Comparison of ENCODE assay signal across 11 cellular contexts in genomic region chr14:100416921-100417451, GRCh38. TPM values are rescaled to one million over a fixed set of nuclear protein-coding genes. Genes with fewer than 3 reads are reported as not detected.
DNase-seq lines count a peak whose midpoint lies in the region; ATAC-seq and TF ChIP-seq lines count a peak whose summit lies in the region.
"Had no signal": no experiment of that assay in that cellular context is flagged by ENCODE, and none has a peak within 500 bp of the region (broad histone marks: within the 10 kb centered on the region; RNA-seq: fewer than 3 reads in every experiment).

No MANE protein-coding gene starts in this region.

- H4K20me1 ChIP-seq in DND-41 (ENCODE audit: insufficient read depth, low read length) (no peaks in the 10 kb centered on the region), PC-3 (ENCODE audit: low read length) (no peaks in the 10 kb centered on the region)

- no peaks in the 10 kb centered on the region for H3F3A ChIP-seq in PC-3 (ENCODE audit: low read length, unreplicated experiment)

- DNase-seq in DND-41 (no peak), PC-3 (peak; percentile 86), colonic mucosa (no peak), NCI-H510A (lab: John Stamatoyannopoulos, UW) (no peak), GM13977 (ENCODE audit: low spot score) (no peak), NK-92 (lab: John Stamatoyannopoulos, UW; ENCODE audit: unreplicated experiment) (no peak)
- DNase-seq: CD8-positive, alpha-beta T cell; effector CD4-positive, alpha-beta T cell had no signal

- intact Hi-C loops in PC-3 (cut with micrococcal nuclease) = loop anchor here (1.0 kb wide), 4 partner anchors 23 to 237 kb away; no protein-coding TSS in a partner anchor
- intact Hi-C loops in colonic mucosa (cut with DNase I) = no loop called here

- H3K9me2 ChIP-seq in PC-3 (replicated peaks; ENCODE audit: low read length) = no peaks in the 10 kb centered on the region

- CTCF ChIA-PET in PC-3 (lab: Charles Lee) = interaction anchor here (0.9 to 3.8 kb wide), 8 partner anchors 22 to 237 kb away, joined by 4 to 25 read pairs (median 8); no protein-coding TSS in a partner anchor

- POLR2A ChIA-PET in PC-3 (lab: Charles Lee; ENCODE audit: unreplicated experiment) = interaction anchor here (0.6 kb wide), 1 partner anchor 108 kb away, joined by 3 read pairs; no protein-coding TSS in a partner anchor

- H3K4me1 ChIP-seq in DND-41 (ENCODE audit: insufficient read depth, low read length) = peaks cover 18% of the 10 kb centered on the region
- peaks cover 25% of the 10 kb centered on the region for H3K4me1 ChIP-seq in PC-3 (ENCODE audit: insufficient read depth, low read length)
- H3K4me1 ChIP-seq in colonic mucosa = peaks cover 10% of the 10 kb centered on the region
- peaks cover 16 to 37% of the 10 kb centered on the region in 2 donors for H3K4me1 ChIP-seq in mucosa of rectum (ENCODE audit: control insufficient read depth in 2 of 2, insufficient read depth in 2 of 2, low read length in 2 of 2)

- H3K9me3 ChIP-seq in DND-41 (ENCODE audit: insufficient read depth, low read length, severe bottlenecking) = no peaks in the 10 kb centered on the region
- H3K9me3 ChIP-seq in PC-3 (ENCODE audit: low read length) = no peaks in the 10 kb centered on the region
- H3K9me3 ChIP-seq in colonic mucosa = no peaks in the 10 kb centered on the region
- no peaks in the 10 kb centered on the region for H3K9me3 ChIP-seq in mucosa of rectum (ENCODE audit: control insufficient read depth in 2 of 2, low read length in 2 of 2)

- H3K9ac ChIP-seq in DND-41 (ENCODE audit: low read depth, low read length) (no peak overlapping the region), PC-3 (ENCODE audit: low read length) (peak overlapping the region; percentile 62), colonic mucosa (ENCODE audit: low read depth in 2 of 2, low read length in 2 of 2) (peak overlapping the region in 1 of 2 donors; percentile 56), mucosa of rectum (ENCODE audit: low read depth in 1 of 2, low read length in 2 of 2) (peak overlapping the region in 1 of 2 donors; percentile 51)

- H3K4me3 ChIP-seq in DND-41 (ENCODE audit: low read depth in 1 of 2, low read length in 2 of 2) = no peak overlapping the region
- H3K4me3 ChIP-seq in PC-3 (ENCODE audit: low read length) = no peak overlapping the region
- no peak overlapping the region for H3K4me3 ChIP-seq in colonic mucosa
- H3K4me3 ChIP-seq in mucosa of rectum (ENCODE audit: low read length in 2 of 2) = no peak overlapping the region

- H3K36me3 ChIP-seq in DND-41 (ENCODE audit: insufficient read depth, low read length) = no peaks in the 10 kb centered on the region
- no peaks in the 10 kb centered on the region for H3K36me3 ChIP-seq in PC-3 (ENCODE audit: low read depth, low read length)
- no peaks in the 10 kb centered on the region for H3K36me3 ChIP-seq in colonic mucosa
- H3K36me3 ChIP-seq in mucosa of rectum (ENCODE audit: control insufficient read depth in 2 of 2, insufficient read depth in 2 of 2, low read length in 2 of 2) = no peaks in the 10 kb centered on the region

- H3K27me3 ChIP-seq in DND-41 (ENCODE audit: insufficient read depth, low read length, poor library complexity) (no peaks in the 10 kb centered on the region), PC-3 (ENCODE audit: low read length) (no peaks in the 10 kb centered on the region), colonic mucosa (no peaks in the 10 kb centered on the region), mucosa of rectum (ENCODE audit: control insufficient read depth in 2 of 2, insufficient read depth in 2 of 2, low read length in 2 of 2) (no peaks in the 10 kb centered on the region)

- no TSS peak for BruUV-seq in PC-3 (replicated peaks; lab: Mats Ljungman, UMichigan)

- TF ChIP-seq CTCF in DND-41 (IDR thresholded peaks at IDR 0.05; ENCODE audit: borderline replicate concordance, extremely low read depth, low read length, poor library complexity, severe bottlenecking) (no peak), PC-3 (conservative IDR thresholded peaks at IDR 0.05; ENCODE audit: low read depth, low read length) (no peak), colonic mucosa (IDR thresholded peaks at IDR 0.05) (no peak), GM13977 (IDR thresholded peaks at IDR 0.05; ENCODE audit: extremely low read depth, insufficient read depth, missing control alignments) (no peak)

- ATAC-seq in DND-41 (ENCODE audit: insufficient read depth, low read depth) (no peak), PC-3 (peak; percentile 71), GM19397 (IDR thresholded peaks at IDR 0.05; ENCODE audit: unreplicated experiment) (no peak)
- ATAC-seq: activated CD4-positive, CD25-positive, alpha-beta regulatory T cell treated with anti-CD3 and anti-CD28 coated beads, Interleukin-2, amount 50 U/mL, for 24 hours; CD8-positive, alpha-beta T cell had no signal

- H3K79me2 ChIP-seq in DND-41 (ENCODE audit: insufficient read depth, low read length) (peaks cover 17% of the 10 kb centered on the region; the same call in 1 of the 2 replicates), PC-3 (ENCODE audit: low read length) (no peaks in the 10 kb centered on the region)

- H3K27ac ChIP-seq in DND-41 (ENCODE audit: low read length) = peak overlapping the region; percentile 29
- H3K27ac ChIP-seq in PC-3 (ENCODE audit: low read length) = peak overlapping the region; percentile 91
- peak overlapping the region; percentile 56 for H3K27ac ChIP-seq in colonic mucosa
- peak overlapping the region; percentile 52 to 77 for H3K27ac ChIP-seq in mucosa of rectum (ENCODE audit: low read depth in 2 of 2, low read length in 2 of 2)

- no peak overlapping the region for H2AFZ ChIP-seq in DND-41 (ENCODE audit: low read depth, low read length)
- peak overlapping the region; percentile 58 for H2AFZ ChIP-seq in PC-3 (ENCODE audit: low read length)

- H3K4me2 ChIP-seq in DND-41 (ENCODE audit: insufficient read depth, low read length) = no peak overlapping the region
- peak overlapping the region; percentile 32 for H3K4me2 ChIP-seq in PC-3 (ENCODE audit: low read length)

- in situ Hi-C loops in GM13977 (cut with MboI; ENCODE audit: low pct_unique_long_range_greater_than_20kb, low sequenced_read_pairs, unreplicated experiment) = no loop called here

RNA-seq across cellular contexts. Expression of gene WDR25, which starts 40.7 kb away (rescaled TPM):
- total RNA-seq in PC-3 (2014; rRNA removed) (8.3 and 13.0 TPM in 2 replicates), colonic mucosa (10 to 100 TPM in 1 of 2 donors, 1 to 10 TPM in 1; 5.8 to 12.4 TPM)

Comparison
In these comparisons a context has a peak if more than half of its experiments do, and no peak if none do; other contexts are left out.
1. H3K27ac ChIP-seq: peak in every context shown above with its lines; median percentile 91 in PC-3; 64 in mucosa of rectum; 56 in colonic mucosa; 29 in DND-41.